In genomic region chr7:33243319-33243881, GRCh38 we compare ENCODE assay signal across 8 cellular contexts.
DNase-seq lines count a peak whose midpoint lies in the region; ATAC-seq and TF ChIP-seq lines count a peak whose summit lies in the region.

No MANE protein-coding gene starts in this region.

- H3K9me2 ChIP-seq in Karpas-422 (replicated peaks; ENCODE audit: insufficient read depth, low read length): no peaks in the 10 kb centered on the region

- DNase-seq in DMS153 treated with DMSO at 0.1 percent for 48 hours (lab: John Stamatoyannopoulos, UW; ENCODE audit: unreplicated experiment) (peak; percentile 90), Karpas-422 (peak; percentile 62), Peyer's patch (no peak), esophagus muscularis mucosa (ENCODE audit: extremely low spot score) (no peak), osteocyte (ENCODE audit: extremely low spot score, unreplicated experiment) (no peak)
- no peak for DNase-seq in activated CD8-positive, alpha-beta memory T cell treated with anti-CD3 and anti-CD28 coated beads, Interleukin-2, amount 50 U/mL, for 48 hours

- no peak for TF ChIP-seq EP300 in esophagus muscularis mucosa (IDR thresholded peaks at IDR 0.05)

- H3K27me3 Mint-ChIP-seq in osteocyte (ENCODE audit: unreplicated experiment): no peaks in the 10 kb centered on the region

- TF ChIP-seq POLR2A in Peyer's patch (IDR thresholded peaks at IDR 0.05) (no peak), esophagus muscularis mucosa (IDR thresholded peaks at IDR 0.05; ENCODE audit: low read depth) (no peak)

- no peaks in the 10 kb centered on the region for H3K27me3 ChIP-seq in Karpas-422 (ENCODE audit: low read length)
- H3K27me3 ChIP-seq in Peyer's patch: no peaks in the 10 kb centered on the region
- no peaks in the 10 kb centered on the region for H3K27me3 ChIP-seq in esophagus muscularis mucosa

- H3K9ac ChIP-seq in Karpas-422 (ENCODE audit: low read length): no peak overlapping the region

- H3K4me3 Mint-ChIP-seq in osteocyte (ENCODE audit: unreplicated experiment): no peak overlapping the region

- no peaks in the 10 kb centered on the region for H3K36me3 ChIP-seq in Karpas-422 (ENCODE audit: insufficient read depth, low read length)
- H3K36me3 ChIP-seq in Peyer's patch: no peaks in the 10 kb centered on the region
- H3K36me3 ChIP-seq in esophagus muscularis mucosa: no peaks in the 10 kb centered on the region

- no peaks in the 10 kb centered on the region for H4K20me1 ChIP-seq in Karpas-422 (ENCODE audit: insufficient read depth, low read depth, low read length)

- no peak overlapping the region for H3K4me3 ChIP-seq in Karpas-422 (ENCODE audit: low read length)
- H3K4me3 ChIP-seq in Peyer's patch: no peak overlapping the region
- H3K4me3 ChIP-seq in esophagus muscularis mucosa: no peak overlapping the region

- peak in 5 of 6 experiments; percentile 33 to 67 (median 62) for TF ChIP-seq CTCF in Peyer's patch (IDR thresholded peaks at IDR 0.05)
- peak; percentile 50 to 68 (median 65) for TF ChIP-seq CTCF in esophagus muscularis mucosa (IDR thresholded peaks at IDR 0.05)
- peak; percentile 81 for TF ChIP-seq CTCF in osteocyte (IDR thresholded peaks at IDR 0.05)

- no peaks in the 10 kb centered on the region for H3K79me2 ChIP-seq in Karpas-422 (ENCODE audit: low read length)

- ATAC-seq in GM18502 (IDR thresholded peaks at IDR 0.05; ENCODE audit: poor library complexity, unreplicated experiment) (no peak), GM19397 (IDR thresholded peaks at IDR 0.05; ENCODE audit: unreplicated experiment) (no peak)

- no peaks in the 10 kb centered on the region for H3K4me1 ChIP-seq in Karpas-422 (ENCODE audit: low read length)
- H3K4me1 ChIP-seq in Peyer's patch: no peaks in the 10 kb centered on the region
- peaks cover 0 to 5% (median 0%) of the 10 kb centered on the region in 4 donors for H3K4me1 ChIP-seq in esophagus muscularis mucosa

- H3K27ac Mint-ChIP-seq in osteocyte (ENCODE audit: unreplicated experiment): no peak overlapping the region

- H3K36me3 Mint-ChIP-seq in osteocyte (ENCODE audit: unreplicated experiment): no peaks in the 10 kb centered on the region

- H3K4me2 ChIP-seq in Karpas-422 (ENCODE audit: low read depth, low read length, poor library complexity, severe bottlenecking): no peak overlapping the region

- H2AFZ ChIP-seq in Karpas-422 (ENCODE audit: low read length): no peak overlapping the region

- H3K9me3 ChIP-seq in Karpas-422 (ENCODE audit: low read length) (no peaks in the 10 kb centered on the region), Peyer's patch (no peaks in the 10 kb centered on the region), esophagus muscularis mucosa (no peaks in the 10 kb centered on the region)

- no peaks in the 10 kb centered on the region for H3K9me3 Mint-ChIP-seq in osteocyte (ENCODE audit: unreplicated experiment)

- intact Hi-C loops in esophagus muscularis mucosa (cut with DNase I): loop anchor here (5.0 to 10.0 kb wide), 2 partner anchors 651 to 689 kb away; no protein-coding TSS in a partner anchor

- WGBS in esophagus muscularis mucosa: 43% methylated on average over 2 of the region's 2 CpGs

- H3K4me1 Mint-ChIP-seq in osteocyte (ENCODE audit: unreplicated experiment): no peaks in the 10 kb centered on the region

- H3K27ac ChIP-seq in Karpas-422 (ENCODE audit: low read length) (no peak overlapping the region), Peyer's patch (no peak overlapping the region), esophagus muscularis mucosa (replicated peaks in 1 of 4) (no peak overlapping the region)

Comparison
In these comparisons a context has a peak if more than half of its experiments do, and no peak if none do; other contexts are left out.
1. DNase-seq: peak in DMS153 treated with DMSO at 0.1 percent for 48 hours (single experiment) and Karpas-422 (single experiment); none in Peyer's patch (0 of 3), esophagus muscularis mucosa (single experiment), osteocyte (single experiment) and activated CD8-positive, alpha-beta memory T cell treated with anti-CD3 and anti-CD28 coated beads, Interleukin-2, amount 50 U/mL, for 48 hours (single experiment).
2. Peak in every context shown above with its lines, with median percentiles within 50 percentile points of each other: CTCF ChIP-seq.